In genomic region chr9:137498720-137499150, GRCh38 we compare ENCODE assay signal across 28 cellular contexts. TPM values are rescaled to one million over a fixed set of nuclear protein-coding genes. Genes with fewer than 3 reads are reported as not detected.
"Had no signal": no experiment of that assay in that cellular context is flagged by ENCODE, and none has a peak within 500 bp of the region (broad histone marks: within the 10 kb centered on the region; RNA-seq: fewer than 3 reads in every experiment).

No MANE protein-coding gene starts in this region.

- ATAC-seq: activated T-helper 17 cell treated with anti-CD3 and anti-CD28 coated beads, Interleukin-2, amount 50 U/mL, for 72 hours had no signal

- H3K36me3 Mint-ChIP-seq: activated naive CD8-positive, alpha-beta T cell had no signal

- DNase-seq: activated CD4-positive, alpha-beta T cell treated with anti-CD3 and anti-CD28 coated beads for 48 hours; activated CD4-positive, alpha-beta T cell treated with anti-CD3 and anti-CD28 coated beads, Interleukin-2, amount 50 U/mL, for 48 hours; activated CD4-positive, CD25-positive, alpha-beta regulatory T cell treated with anti-CD3 and anti-CD28 coated beads, Interleukin-2, amount 50 U/mL, for 72 hours; activated gamma-delta T cell; activated naive CD4-positive, alpha-beta T cell treated with anti-CD3 and anti-CD28 coated beads for 36 hours; activated T-cell treated with anti-CD3 and anti-CD28 coated beads for 4 hours; activated T-cell treated with anti-CD3 and anti-CD28 coated beads, Interleukin-2, amount 50 U/mL, for 48 hours; brain microvascular endothelial cell; KG1; NCI-H1092; NCI-H1417; NCI-H1930; NCI-H2107; NCI-H2171 treated with DMSO at 0.1 percent for 48 hours; NCI-H226; NCI-H510A; NCI-H526 treated with DMSO at 0.1 percent for 48 hours; NCI-H82; SIG-M5; T-helper 1 cell had no signal

- H3K27ac Mint-ChIP-seq: activated naive CD4-positive, alpha-beta T cell treated with anti-CD3 and anti-CD28 coated beads for 36 hours; activated naive CD8-positive, alpha-beta T cell; activated T-helper 17 cell treated with anti-CD3 and anti-CD28 coated beads, Interleukin-2, amount 50 U/mL, for 72 hours had no signal

- H3K27me3 Mint-ChIP-seq: activated naive CD8-positive, alpha-beta T cell; activated T-helper 17 cell treated with anti-CD3 and anti-CD28 coated beads, Interleukin-2, amount 50 U/mL, for 72 hours had no signal

- H3K9me3 Mint-ChIP-seq: activated T-helper 17 cell treated with anti-CD3 and anti-CD28 coated beads, Interleukin-2, amount 50 U/mL, for 72 hours had no signal

- H3K36me3 ChIP-seq: brain microvascular endothelial cell, cardiac muscle cell had no signal

- H3K27ac ChIP-seq: brain microvascular endothelial cell, cardiac muscle cell had no signal

- H3K4me3 Mint-ChIP-seq: activated naive CD4-positive, alpha-beta T cell treated with anti-CD3 and anti-CD28 coated beads for 36 hours; activated naive CD8-positive, alpha-beta T cell; activated T-helper 17 cell treated with anti-CD3 and anti-CD28 coated beads, Interleukin-2, amount 50 U/mL, for 72 hours had no signal

- H3K4me3 ChIP-seq: cardiac muscle cell had no signal

- H3K27me3 ChIP-seq: brain microvascular endothelial cell, cardiac muscle cell had no signal

RNA-seq across cellular contexts. Expression of gene PNPLA7, which starts 51.5 kb away (rescaled TPM):
- total RNA-seq: RPMI7951 had no signal

RNA-seq across cellular contexts. Expression of gene ENTPD8, which starts 57.6 kb away (rescaled TPM):
- total RNA-seq: activated CD8-positive, alpha-beta memory T cell treated with anti-CD3 and anti-CD28 coated beads for 36 hours; activated naive CD4-positive, alpha-beta T cell treated with anti-CD3 and anti-CD28 coated beads for 36 hours; activated T-helper 17 cell treated with anti-CD3 and anti-CD28 coated beads, Interleukin-2, amount 50 U/mL, for 72 hours; LHCN-M2; M059J; OCI-LY7; RPMI7951 had no signal
